21 cellular contexts compared by ENCODE assay signal in the genomic region with DNA sequence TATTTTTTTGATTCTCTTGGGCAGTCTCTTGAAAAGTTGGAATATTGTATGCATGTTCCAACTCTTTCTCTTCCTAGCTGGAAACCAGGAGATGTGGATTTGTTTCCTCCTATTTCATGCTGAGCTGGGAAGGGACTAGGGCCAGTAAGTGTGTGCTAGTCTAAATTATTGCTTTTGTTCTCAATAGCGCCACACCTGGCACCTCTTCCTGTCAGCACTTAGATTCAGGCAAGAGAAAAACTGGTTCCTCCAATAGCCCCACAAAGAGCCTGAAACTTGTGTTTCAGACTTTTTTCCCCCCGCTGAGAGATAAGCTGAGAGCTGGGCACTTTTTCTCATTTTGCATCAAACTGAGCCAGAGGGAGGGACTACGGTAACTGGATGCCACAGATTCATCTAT.
A peak's percentile ranks its signal among the peaks of the same experiment; 100 is the strongest.
DNase-seq lines count a peak whose midpoint lies in the region; ATAC-seq and TF ChIP-seq lines count a peak whose summit lies in the region.
"Had no signal": no experiment of that assay in that cellular context is flagged by ENCODE, and none has a peak within 500 bp of the region (broad histone marks: within the 10 kb centered on the region; RNA-seq: fewer than 3 reads in every experiment).

No MANE protein-coding gene starts in this region.

- POLR2A ChIA-PET in activated CD8-positive, alpha-beta T cell treated with anti-CD3 and anti-CD28 coated beads, Interleukin-2, amount 10 ng/mL, durations not matched to agents 7 days and 5 days (lab: Charles Lee) = no interaction called here

- ATAC-seq in HG03460 (IDR thresholded peaks at IDR 0.05; ENCODE audit: unreplicated experiment) = no peak
- ATAC-seq in activated CD8-positive, alpha-beta T cell treated with anti-CD3 and anti-CD28 coated beads, Interleukin-2, amount 10 ng/mL, durations not matched to agents 7 days and 5 days = no peak
- ATAC-seq: HepG2, T-cell had no signal

- H3K4me1 Mint-ChIP-seq in activated CD8-positive, alpha-beta T cell treated with anti-CD3 and anti-CD28 coated beads, Interleukin-2, amount 10 ng/mL, durations not matched to agents 7 days and 5 days (ENCODE audit: low read depth) = no peaks in the 10 kb centered on the region
- H3K4me1 Mint-ChIP-seq: T-cell had no signal

- H3K4me3 Mint-ChIP-seq in activated CD8-positive, alpha-beta T cell treated with anti-CD3 and anti-CD28 coated beads, Interleukin-2, amount 10 ng/mL, durations not matched to agents 7 days and 5 days = no peak overlapping the region
- H3K4me3 Mint-ChIP-seq: T-cell had no signal

- DNase-seq in DMS53 (lab: John Stamatoyannopoulos, UW) = peak; percentile 42
- DNase-seq in NCI-H748 treated with DMSO at 0.1 percent for 48 hours (lab: John Stamatoyannopoulos, UW) = peak; percentile 29
- DNase-seq in iPS DF 4.7 (ENCODE audit: extremely low read depth, low spot score) = peak; percentile 25
- DNase-seq in activated CD8-positive, alpha-beta T cell treated with anti-CD3 and anti-CD28 coated beads, Interleukin-2, amount 10 ng/mL, durations not matched to agents 7 days and 5 days = no peak
- no peak for DNase-seq in stimulated activated CD4-positive, alpha-beta T cell treated with anti-CD3 and anti-CD28 coated beads, Interleukin-15, amount 100 ng/mL, for 24 hours
- no peak for DNase-seq in activated CD4-positive, CD25-positive, alpha-beta regulatory T cell treated with anti-CD3 and anti-CD28 coated beads, Interleukin-2, amount 50 U/mL, for 72 hours
- DNase-seq: ACHN, AML-193, Caco-2, DMS79 treated with DMSO at 0.1 percent for 48 hours, KG1, NCI-H1694, NCI-H2171, NCI-H446 treated with DMSO at 0.1 percent for 48 hours, NCI-H82, Right ventricle myocardium superior, T-cell had no signal

- CTCF ChIA-PET in activated CD8-positive, alpha-beta T cell treated with anti-CD3 and anti-CD28 coated beads, Interleukin-2, amount 10 ng/mL, durations not matched to agents 7 days and 5 days (lab: Charles Lee) = no interaction called here

- peaks cover 3% of the 10 kb centered on the region for H3K9me3 Mint-ChIP-seq in activated CD8-positive, alpha-beta T cell treated with anti-CD3 and anti-CD28 coated beads, Interleukin-2, amount 10 ng/mL, durations not matched to agents 7 days and 5 days (ENCODE audit: insufficient read depth)

- H3K27ac ChIP-seq in 22Rv1 = no peak overlapping the region
- H3K27ac ChIP-seq: SK-N-MC had no signal

- no peak overlapping the region for H3K27ac Mint-ChIP-seq in activated CD8-positive, alpha-beta T cell treated with anti-CD3 and anti-CD28 coated beads, Interleukin-2, amount 10 ng/mL, durations not matched to agents 7 days and 5 days
- H3K27ac Mint-ChIP-seq: T-cell had no signal

- H3K36me3 Mint-ChIP-seq in activated CD8-positive, alpha-beta T cell treated with anti-CD3 and anti-CD28 coated beads, Interleukin-2, amount 10 ng/mL, durations not matched to agents 7 days and 5 days (ENCODE audit: low read depth) = no peaks in the 10 kb centered on the region
- H3K36me3 Mint-ChIP-seq: T-cell had no signal

- TF ChIP-seq CTCF in 22Rv1 (IDR thresholded peaks at IDR 0.05) = 0 out of 2 replicates have a peak, but pooled peaks have one; percentile 9

- no peaks in the 10 kb centered on the region for H3K27me3 Mint-ChIP-seq in activated CD8-positive, alpha-beta T cell treated with anti-CD3 and anti-CD28 coated beads, Interleukin-2, amount 10 ng/mL, durations not matched to agents 7 days and 5 days (ENCODE audit: low read depth)
- H3K27me3 Mint-ChIP-seq: T-cell had no signal

Comparison
In these comparisons a context has a peak if more than half of its experiments do, and no peak if none do; other contexts are left out.
1. DNase-seq: peak in DMS53 (single experiment), NCI-H748 treated with DMSO at 0.1 percent for 48 hours (single experiment) and iPS DF 4.7 (single experiment); none in activated CD8-positive, alpha-beta T cell treated with anti-CD3 and anti-CD28 coated beads, Interleukin-2, amount 10 ng/mL, durations not matched to agents 7 days and 5 days (single experiment), stimulated activated CD4-positive, alpha-beta T cell treated with anti-CD3 and anti-CD28 coated beads, Interleukin-15, amount 100 ng/mL, for 24 hours (single experiment) and activated CD4-positive, CD25-positive, alpha-beta regulatory T cell treated with anti-CD3 and anti-CD28 coated beads, Interleukin-2, amount 50 U/mL, for 72 hours (single experiment).